ENCODE assay signal across 29 cellular contexts in the genomic region with DNA sequence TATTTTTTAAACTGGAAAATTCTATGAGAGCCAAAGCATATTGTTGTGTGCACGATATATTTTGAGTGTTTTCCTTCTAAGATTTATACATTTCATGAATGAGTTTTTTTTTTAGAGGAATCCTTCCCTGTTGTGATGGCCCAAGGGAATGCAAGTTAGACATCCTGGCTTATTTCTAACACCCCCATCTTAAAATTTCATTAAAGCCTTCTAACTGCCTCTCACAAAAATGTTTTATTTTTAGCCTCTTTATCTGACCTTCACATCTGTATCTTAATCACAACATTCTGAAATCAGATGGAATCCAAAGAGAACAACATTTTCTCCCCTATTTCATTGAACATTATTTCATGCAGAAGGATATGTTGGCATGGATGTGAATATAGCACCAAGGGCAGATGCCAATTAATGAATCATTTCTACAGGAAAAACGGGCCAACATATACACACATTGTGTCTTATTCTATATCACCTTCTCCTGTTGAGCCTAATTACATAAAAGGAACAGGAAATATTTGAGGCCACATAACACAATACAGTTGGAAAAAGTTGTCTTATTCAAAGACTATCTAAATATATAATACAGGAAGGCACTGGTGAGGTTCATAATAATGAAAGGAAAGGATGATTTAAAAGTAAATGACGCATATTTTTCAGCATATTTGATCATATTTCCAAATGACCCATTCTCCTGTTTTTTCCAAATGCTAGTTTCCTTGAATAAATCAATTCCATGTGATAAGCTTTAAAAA.
"Had no signal": no experiment of that assay in that cellular context is flagged by ENCODE, and none has a peak within 500 bp of the region (broad histone marks: within the 10 kb centered on the region; RNA-seq: fewer than 3 reads in every experiment).

No MANE protein-coding gene starts in this region.

- H3K27me3 ChIP-seq: neutrophil, pancreas, right lobe of liver, sigmoid colon, stomach, thyroid gland, tibial nerve, upper lobe of right lung, uterus had no signal

- H3K4me3 ChIP-seq: pancreas, psoas muscle, right lobe of liver, sigmoid colon, stomach, thoracic aorta, thyroid gland, tibial nerve, upper lobe of right lung, uterus had no signal

- H3K27me3 Mint-ChIP-seq: naive thymus-derived CD8-positive, alpha-beta T cell; natural killer cell treated with Interleukin-12 subunit alpha and Interleukin-12 subunit beta and Interleukin-15 and Interleukin-18, amount 100 ng/mL, for 72 hours; progenitor cell of endocrine pancreas; stimulated activated naive B cell treated with anti-CD40 and anti-IgM and Interleukin-4, amounts not matched to agents 10 μg/mL and 1 μg/mL and 100 μg/mL, for 72 hours; stimulated activated naive CD8-positive, alpha-beta T cell treated with anti-CD3 and anti-CD28 coated beads, Interleukin-15, Interleukin-2, amounts not matched to agents 100 ng/mL and 50 ng/mL, for 24 hours had no signal

- H3K9me3 ChIP-seq: neutrophil, pancreas, psoas muscle, right lobe of liver, sigmoid colon, stomach, thoracic aorta, thyroid gland, upper lobe of right lung, uterus had no signal

- H3K36me3 ChIP-seq: neutrophil, pancreas, right lobe of liver, sigmoid colon, stomach, thoracic aorta, thyroid gland, tibial nerve, upper lobe of right lung, uterus had no signal

- DNase-seq: naive thymus-derived CD8-positive, alpha-beta T cell; nephron progenitor cell; nucleus accumbens; pancreas; posterior cingulate gyrus; psoas muscle; right cardiac atrium; right lobe of liver; sigmoid colon; small intestine; stimulated activated CD4-positive, alpha-beta T cell treated with anti-CD3 and anti-CD28 coated beads, Interleukin-15, amount 100 ng/mL, for 24 hours; stimulated activated CD4-positive, alpha-beta T cell treated with anti-CD3 and anti-CD28 coated beads, Interleukin-2, amount 100 ng/mL, for 24 hours; stimulated activated CD4-positive, alpha-beta T cell treated with anti-CD3 and anti-CD28 coated beads, Interleukin-2, amount 100 ng/mL, for 48 hours; stimulated activated CD4-positive, alpha-beta T cell treated with anti-CD3 and anti-CD28 coated beads, Interleukin-4, amount 100 ng/mL, for 24 hours; stimulated activated naive B cell treated with anti-CD40 and anti-IgM and Interleukin-4, amounts not matched to agents 10 μg/mL and 1 μg/mL and 100 μg/mL, for 72 hours; stimulated activated naive CD4-positive, alpha-beta T cell treated with Interleukin-2 at 50 U/mL for 16 hours; stomach; thyroid gland; upper lobe of right lung; uterus had no signal

- H3K9me3 Mint-ChIP-seq: nephron progenitor cell; stimulated activated naive B cell treated with anti-CD40 and anti-IgM and Interleukin-4, amounts not matched to agents 10 μg/mL and 1 μg/mL and 100 μg/mL, for 72 hours had no signal

- H3K4me1 ChIP-seq: pancreas, psoas muscle, sigmoid colon, tibial nerve, upper lobe of right lung, uterus had no signal

- H3K4me1 Mint-ChIP-seq: nephron progenitor cell; neural crest cell; stimulated activated effector memory CD8-positive, alpha-beta T cell treated with anti-CD3 and anti-CD28 coated beads, Interleukin-12 subunit alpha, Interleukin-12 subunit beta, amount 100 ng/mL, for 72 hours; stimulated activated naive B cell treated with anti-CD40 and anti-IgM and Interleukin-4, amounts not matched to agents 10 μg/mL and 1 μg/mL and 100 μg/mL, for 72 hours had no signal

- H3K36me3 Mint-ChIP-seq: natural killer cell treated with Interleukin-12 subunit alpha and Interleukin-12 subunit beta and Interleukin-15 and Interleukin-18, amount 100 ng/mL, for 72 hours; stimulated activated effector memory CD8-positive, alpha-beta T cell treated with anti-CD3 and anti-CD28 coated beads, Interleukin-12 subunit alpha, Interleukin-12 subunit beta, amount 100 ng/mL, for 72 hours; stimulated activated naive B cell treated with anti-CD40 and anti-IgM and Interleukin-4, amounts not matched to agents 10 μg/mL and 1 μg/mL and 100 μg/mL, for 72 hours; type B pancreatic cell had no signal

- ATAC-seq: naive thymus-derived CD8-positive, alpha-beta T cell; natural killer cell treated with Interleukin-12 subunit alpha and Interleukin-12 subunit beta and Interleukin-15 and Interleukin-18, amount 100 ng/mL, for 72 hours; pancreas; psoas muscle; right cardiac atrium; right lobe of liver; stimulated activated effector memory CD8-positive, alpha-beta T cell treated with anti-CD3 and anti-CD28 coated beads, Interleukin-12 subunit alpha, Interleukin-12 subunit beta, amount 100 ng/mL, for 72 hours; stimulated activated naive B cell treated with anti-CD40 and anti-IgM and Interleukin-4, amounts not matched to agents 10 μg/mL and 1 μg/mL and 100 μg/mL, for 72 hours; upper lobe of right lung had no signal

- H3K27ac Mint-ChIP-seq: natural killer cell treated with Interleukin-12 subunit alpha and Interleukin-12 subunit beta and Interleukin-15 and Interleukin-18, amount 100 ng/mL, for 72 hours; nephron progenitor cell; progenitor cell of endocrine pancreas; stimulated activated effector memory CD8-positive, alpha-beta T cell treated with anti-CD3 and anti-CD28 coated beads, Interleukin-12 subunit alpha, Interleukin-12 subunit beta, amount 100 ng/mL, for 72 hours; stimulated activated naive B cell treated with anti-CD40 and anti-IgM and Interleukin-4, amounts not matched to agents 10 μg/mL and 1 μg/mL and 100 μg/mL, for 72 hours; stimulated activated naive CD8-positive, alpha-beta T cell treated with anti-CD3 and anti-CD28 coated beads, Interleukin-15, Interleukin-2, amounts not matched to agents 100 ng/mL and 50 ng/mL, for 24 hours; type B pancreatic cell had no signal

- H3K27ac ChIP-seq: neutrophil, pancreas, psoas muscle, right lobe of liver, sigmoid colon, stomach, thoracic aorta, thyroid gland, tibial nerve, upper lobe of right lung, uterus had no signal

- H3K4me3 Mint-ChIP-seq: natural killer cell treated with Interleukin-12 subunit alpha and Interleukin-12 subunit beta and Interleukin-15 and Interleukin-18, amount 100 ng/mL, for 72 hours; nephron progenitor cell; neural crest cell; stimulated activated effector memory CD8-positive, alpha-beta T cell treated with anti-CD3 and anti-CD28 coated beads, Interleukin-12 subunit alpha, Interleukin-12 subunit beta, amount 100 ng/mL, for 72 hours; stimulated activated naive B cell treated with anti-CD40 and anti-IgM and Interleukin-4, amounts not matched to agents 10 μg/mL and 1 μg/mL and 100 μg/mL, for 72 hours; stimulated activated naive CD8-positive, alpha-beta T cell treated with anti-CD3 and anti-CD28 coated beads, Interleukin-15, Interleukin-2, amounts not matched to agents 100 ng/mL and 50 ng/mL, for 24 hours; type B pancreatic cell had no signal
